Comparison of ENCODE assay signal across 22 cellular contexts in genomic region chr4:10288830-10289533, GRCh38.
"Had no signal": no experiment of that assay in that cellular context is flagged by ENCODE, and none has a peak within 500 bp of the region (broad histone marks: within the 10 kb centered on the region; RNA-seq: fewer than 3 reads in every experiment).

No MANE protein-coding gene starts in this region.

- H3K4me1 ChIP-seq: gastroesophageal sphincter, pancreas, prostate gland, uterus had no signal

- H3K4me2 ChIP-seq: hepatocyte had no signal

- DNase-seq: activated B cell treated with CpG ODN at 0.5 μM for 24 hours; activated CD4-positive, alpha-beta T cell treated with anti-CD3 and anti-CD28 coated beads, Interleukin-2, amount 50 U/mL, for 1 hour; activated CD8-positive, alpha-beta memory T cell treated with anti-CD3 and anti-CD28 coated beads, Interleukin-2, amount 10 ng/mL, durations not matched to agents 7 days and 5 days; activated CD8-positive, alpha-beta T cell treated with anti-CD3 and anti-CD28 coated beads for 36 hours; activated naive CD8-positive, alpha-beta T cell treated with anti-CD3 and anti-CD28 coated beads, Interleukin-2, amount 50 U/mL, for 24 hours; activated T-cell treated with anti-CD3 and anti-CD28 coated beads, Interleukin-2, amount 50 U/mL, for 48 hours; amygdala; endodermal cell; islet precursor cell; left cardiac atrium; naive B cell; pancreas; retina; stimulated activated CD4-positive, alpha-beta T cell treated with anti-CD3 and anti-CD28 coated beads, Interleukin-12 subunit alpha, Interleukin-12 subunit beta, amount 100 ng/mL, for 4 hours; stimulated activated CD4-positive, alpha-beta T cell treated with anti-CD3 and anti-CD28 coated beads, Interleukin-4, amount 100 ng/mL, for 1 hour; uterus had no signal

- H3K27me3 ChIP-seq: gastroesophageal sphincter, hepatocyte, pancreas, uterus had no signal

- FAIRE-seq: pancreas had no signal

- H3K4me3 ChIP-seq: gastroesophageal sphincter, hepatocyte, pancreas, prostate gland, skin epidermis, thoracic aorta, uterus had no signal

- H3K27ac ChIP-seq: gastroesophageal sphincter, hepatocyte, pancreas, prostate gland, thoracic aorta, uterus had no signal

- H2AFZ ChIP-seq: hepatocyte had no signal

- H3K36me3 ChIP-seq: gastroesophageal sphincter, pancreas, prostate gland, thoracic aorta, uterus had no signal

- H3K9me3 ChIP-seq: gastroesophageal sphincter, pancreas, prostate gland, thoracic aorta, uterus had no signal

- H3K79me2 ChIP-seq: hepatocyte had no signal

- ATAC-seq: activated CD8-positive, alpha-beta memory T cell treated with anti-CD3 and anti-CD28 coated beads, Interleukin-2, amount 10 ng/mL, durations not matched to agents 7 days and 5 days; activated CD8-positive, alpha-beta T cell treated with anti-CD3 and anti-CD28 coated beads for 36 hours; activated naive CD8-positive, alpha-beta T cell treated with anti-CD3 and anti-CD28 coated beads, Interleukin-2, amount 50 U/mL, for 24 hours; gastroesophageal sphincter; left cardiac atrium; pancreas; sciatic nerve had no signal
